ENCODE assay signal across 9 cellular contexts in the genomic region with DNA sequence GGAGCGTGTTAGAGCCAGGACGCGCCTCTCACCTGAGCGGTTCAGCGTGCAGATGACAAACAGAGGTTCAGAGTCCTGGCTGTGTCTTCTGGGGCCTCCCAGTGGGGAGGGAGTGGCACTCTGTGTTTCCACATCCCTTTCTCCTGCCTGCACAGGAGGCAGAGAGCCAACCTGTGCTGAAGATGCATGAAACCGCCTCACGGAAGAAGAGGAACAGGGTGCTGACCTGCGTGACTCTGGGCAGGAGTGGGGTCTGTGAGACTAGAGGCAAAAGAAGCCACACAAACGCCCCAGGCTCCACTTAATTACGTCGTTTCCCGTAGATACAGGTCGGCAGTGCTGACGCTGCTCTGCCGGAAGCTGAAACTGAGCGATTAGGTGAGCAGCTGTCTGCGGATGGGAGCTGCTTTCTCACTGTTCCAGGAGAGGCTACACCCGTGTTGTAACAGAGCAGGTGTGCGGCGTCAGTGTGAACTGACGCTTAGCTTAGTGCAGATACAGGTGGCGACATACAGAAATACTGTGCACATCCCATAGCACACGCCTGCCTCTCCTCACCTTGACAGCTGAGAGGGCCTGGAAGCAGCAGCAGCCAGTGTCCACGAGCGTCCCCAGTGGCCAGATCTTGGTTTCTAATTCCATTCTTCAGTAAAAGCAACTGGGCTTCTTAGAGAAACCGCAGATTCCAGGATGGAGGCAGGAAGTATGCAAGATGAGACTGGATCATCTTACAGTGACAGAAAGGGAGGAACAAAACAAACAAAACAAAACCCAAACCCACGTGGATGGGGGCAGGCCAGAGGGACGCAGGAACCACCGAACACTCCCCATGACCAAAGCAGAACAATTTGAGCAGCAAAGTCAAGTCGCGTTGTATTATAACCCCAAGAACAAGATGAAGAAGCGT. TPM values are rescaled to one million over a fixed set of nuclear protein-coding genes. Genes with fewer than 3 reads are reported as not detected.
DNase-seq lines count a peak whose midpoint lies in the region; ATAC-seq and TF ChIP-seq lines count a peak whose summit lies in the region.
"Had no signal": no experiment of that assay in that cellular context is flagged by ENCODE, and none has a peak within 500 bp of the region (broad histone marks: within the 10 kb centered on the region; RNA-seq: fewer than 3 reads in every experiment).

No MANE protein-coding gene starts in this region.

- DNase-seq in activated naive CD8-positive, alpha-beta T cell treated with anti-CD3 and anti-CD28 coated beads, Interleukin-2, amount 10 ng/mL, durations not matched to agents 7 days and 5 days = no peak
- DNase-seq in activated naive CD8-positive, alpha-beta T cell treated with anti-CD3 and anti-CD28 coated beads, Interleukin-2, amount 50 U/mL, for 24 hours = no peak
- DNase-seq in NCI-H2107 (lab: John Stamatoyannopoulos, UW) = peak; percentile 65
- peak; percentile 14 for DNase-seq in astrocyte of the spinal cord (ENCODE audit: low read depth, low spot score)
- DNase-seq in iris pigment epithelial cell (ENCODE audit: low read depth) = peak; percentile 76
- no peak for DNase-seq in activated CD4-positive, alpha-beta T cell treated with anti-CD3 and anti-CD28 coated beads for 1 hour
- no peak for DNase-seq in activated CD4-positive, alpha-beta T cell treated with anti-CD3 and anti-CD28 coated beads, Interleukin-2, amount 50 U/mL, for 4 hours

- H3K36me3 Mint-ChIP-seq in activated naive CD8-positive, alpha-beta T cell treated with anti-CD3 and anti-CD28 coated beads, Interleukin-2, amount 10 ng/mL, durations not matched to agents 7 days and 5 days = no peaks in the 10 kb centered on the region
- no peaks in the 10 kb centered on the region for H3K36me3 Mint-ChIP-seq in activated naive CD8-positive, alpha-beta T cell treated with anti-CD3 and anti-CD28 coated beads, Interleukin-2, amount 50 U/mL, for 24 hours (ENCODE audit: low read depth)

- no peaks in the 10 kb centered on the region for H3K9me3 Mint-ChIP-seq in activated naive CD8-positive, alpha-beta T cell treated with anti-CD3 and anti-CD28 coated beads, Interleukin-2, amount 10 ng/mL, durations not matched to agents 7 days and 5 days
- H3K9me3 Mint-ChIP-seq in activated naive CD8-positive, alpha-beta T cell treated with anti-CD3 and anti-CD28 coated beads, Interleukin-2, amount 50 U/mL, for 24 hours = no peaks in the 10 kb centered on the region

- peak overlapping the region; percentile 20 for H3K4me3 Mint-ChIP-seq in activated naive CD8-positive, alpha-beta T cell treated with anti-CD3 and anti-CD28 coated beads, Interleukin-2, amount 10 ng/mL, durations not matched to agents 7 days and 5 days
- no peak overlapping the region for H3K4me3 Mint-ChIP-seq in activated naive CD8-positive, alpha-beta T cell treated with anti-CD3 and anti-CD28 coated beads, Interleukin-2, amount 50 U/mL, for 24 hours

- ATAC-seq in activated naive CD8-positive, alpha-beta T cell treated with anti-CD3 and anti-CD28 coated beads, Interleukin-2, amount 10 ng/mL, durations not matched to agents 7 days and 5 days (ENCODE audit: low read depth) = no peak
- ATAC-seq in activated naive CD8-positive, alpha-beta T cell treated with anti-CD3 and anti-CD28 coated beads, Interleukin-2, amount 50 U/mL, for 24 hours = no peak
- no peak for ATAC-seq in HG03354 (IDR thresholded peaks at IDR 0.05; ENCODE audit: poor library complexity, severe bottlenecking, unreplicated experiment)

- in situ Hi-C loops in astrocyte of the spinal cord (cut with HindIII; ENCODE audit: low sequenced_read_pairs) = no loop called here

- H3K4me3 ChIP-seq in astrocyte of the spinal cord (ENCODE audit: low read depth, low read length) = no peak overlapping the region
- H3K4me3 ChIP-seq: BLaER1 had no signal

- POLR2A ChIA-PET in activated naive CD8-positive, alpha-beta T cell treated with anti-CD3 and anti-CD28 coated beads, Interleukin-2, amount 10 ng/mL, durations not matched to agents 7 days and 5 days (lab: Charles Lee) = interaction anchor here (1.6 kb wide), 1 partner anchor 12 kb away, joined by 3 read pairs; no protein-coding TSS in a partner anchor

- no peak overlapping the region for H3K27ac Mint-ChIP-seq in activated naive CD8-positive, alpha-beta T cell treated with anti-CD3 and anti-CD28 coated beads, Interleukin-2, amount 10 ng/mL, durations not matched to agents 7 days and 5 days
- no peak overlapping the region for H3K27ac Mint-ChIP-seq in activated naive CD8-positive, alpha-beta T cell treated with anti-CD3 and anti-CD28 coated beads, Interleukin-2, amount 50 U/mL, for 24 hours

- peak; percentile 60 for TF ChIP-seq CTCF in astrocyte of the spinal cord (IDR thresholded peaks at IDR 0.05; ENCODE audit: low read depth, low read length)

- peaks cover 14% of the 10 kb centered on the region for H3K4me1 Mint-ChIP-seq in activated naive CD8-positive, alpha-beta T cell treated with anti-CD3 and anti-CD28 coated beads, Interleukin-2, amount 10 ng/mL, durations not matched to agents 7 days and 5 days
- H3K4me1 Mint-ChIP-seq in activated naive CD8-positive, alpha-beta T cell treated with anti-CD3 and anti-CD28 coated beads, Interleukin-2, amount 50 U/mL, for 24 hours = peaks cover 3% of the 10 kb centered on the region

- peaks cover 36% of the 10 kb centered on the region for H3K27me3 Mint-ChIP-seq in activated naive CD8-positive, alpha-beta T cell treated with anti-CD3 and anti-CD28 coated beads, Interleukin-2, amount 10 ng/mL, durations not matched to agents 7 days and 5 days
- H3K27me3 Mint-ChIP-seq in activated naive CD8-positive, alpha-beta T cell treated with anti-CD3 and anti-CD28 coated beads, Interleukin-2, amount 50 U/mL, for 24 hours = peaks cover 39% of the 10 kb centered on the region

RNA-seq across cellular contexts. Expression of a gene that starts 37.7 kb away (rescaled TPM):
- 10 to 100 TPM in 1 of 2 experiments, 1 to 10 TPM in 1; 9.3 to 11.5 TPM for total RNA-seq in activated naive CD8-positive, alpha-beta T cell treated with anti-CD3 and anti-CD28 coated beads, Interleukin-2, amount 10 ng/mL, durations not matched to agents 7 days and 5 days

Comparison
In these comparisons a context has a peak if more than half of its experiments do, and no peak if none do; other contexts are left out.
1. DNase-seq: peak in NCI-H2107 (single experiment), astrocyte of the spinal cord (single experiment) and iris pigment epithelial cell (single experiment); none in activated naive CD8-positive, alpha-beta T cell treated with anti-CD3 and anti-CD28 coated beads, Interleukin-2, amount 10 ng/mL, durations not matched to agents 7 days and 5 days (single experiment), activated naive CD8-positive, alpha-beta T cell treated with anti-CD3 and anti-CD28 coated beads, Interleukin-2, amount 50 U/mL, for 24 hours (single experiment), activated CD4-positive, alpha-beta T cell treated with anti-CD3 and anti-CD28 coated beads for 1 hour (single experiment) and activated CD4-positive, alpha-beta T cell treated with anti-CD3 and anti-CD28 coated beads, Interleukin-2, amount 50 U/mL, for 4 hours (0 of 2).